10 cellular contexts compared by ENCODE assay signal in genomic region chr5:119290607-119291006, GRCh38.
DNase-seq lines count a peak whose midpoint lies in the region; ATAC-seq and TF ChIP-seq lines count a peak whose summit lies in the region.
"Had no signal": no experiment of that assay in that cellular context is flagged by ENCODE, and none has a peak within 500 bp of the region (broad histone marks: within the 10 kb centered on the region; RNA-seq: fewer than 3 reads in every experiment).

No MANE protein-coding gene starts in this region.

- peaks cover 15% of the 10 kb centered on the region for H3K9me3 Mint-ChIP-seq in nephron progenitor cell

- 91% methylated on average over 1 of the region's 2 CpGs; no CpG with 5 or more reads in 1 of the 2 experiments for WGBS in IMR-90 (ENCODE audit: extremely low coverage in 2 of 2, insufficient read length in 1 of 2), 2 experiments

- H3K14ac ChIP-seq in IMR-90 (replicated peaks; ENCODE audit: low read depth, low read length) = no peak overlapping the region; the same call in 1 of the 2 replicates

- peaks cover 81% of the 10 kb centered on the region for H3K79me2 ChIP-seq in DND-41 (ENCODE audit: insufficient read depth, low read length)

- no peak overlapping the region for H4K5ac ChIP-seq in IMR-90 (ENCODE audit: low read depth, low read length)

- H3K27ac Mint-ChIP-seq in nephron progenitor cell = peak overlapping the region; percentile 1

- no peak overlapping the region for H2AK9ac ChIP-seq in IMR-90 (replicated peaks; ENCODE audit: low read depth, low read length, poor library complexity)

- no peak overlapping the region for H3K4me2 ChIP-seq in DND-41 (ENCODE audit: insufficient read depth, low read length)
- H3K4me2 ChIP-seq in IMR-90 (ENCODE audit: low read depth, low read length) = no peak overlapping the region

- TF ChIP-seq RAD21 in IMR-90 (IDR thresholded peaks at IDR 0.05; ENCODE audit: low read length) = no peak

- no peak overlapping the region; the same call in 1 of the 2 replicates for H2BK20ac ChIP-seq in IMR-90 (ENCODE audit: low read depth, low read length)

- H2BK120ac ChIP-seq in IMR-90 (ENCODE audit: low read depth, low read length) = no peak overlapping the region

- H4K20me1 ChIP-seq in DND-41 (ENCODE audit: insufficient read depth, low read length) (no peaks in the 10 kb centered on the region), IMR-90 (ENCODE audit: insufficient read depth, low read length) (no peaks in the 10 kb centered on the region)

- H3K27me3 Mint-ChIP-seq in nephron progenitor cell (ENCODE audit: low read depth, poor library complexity) = peaks cover 2% of the 10 kb centered on the region

- H3K4me3 ChIP-seq in DND-41 (ENCODE audit: low read depth in 1 of 2, low read length in 2 of 2) (no peak overlapping the region), IMR-90 (ENCODE audit: insufficient read depth, low read depth, low read length) (no peak overlapping the region), ascending aorta (no peak overlapping the region)

- H2AFZ ChIP-seq in DND-41 (ENCODE audit: low read depth, low read length) (no peak overlapping the region), IMR-90 (replicated peaks; ENCODE audit: low read length, poor library complexity) (no peak overlapping the region)

- H3K27me3 ChIP-seq in DND-41 (ENCODE audit: insufficient read depth, low read length, poor library complexity) (no peaks in the 10 kb centered on the region), IMR-90 (ENCODE audit: control insufficient read depth, insufficient read depth, low read length) (no peaks in the 10 kb centered on the region), ascending aorta (no peaks in the 10 kb centered on the region)
- H3K27me3 ChIP-seq: Peyer's patch had no signal

- peaks cover 17 to 30% of the 10 kb centered on the region in 2 experiments; a peak in 3 of 4 replicates for H3K79me1 ChIP-seq in IMR-90 (ENCODE audit: low read depth in 1 of 2, low read length in 2 of 2)

- no peak overlapping the region for H4K8ac ChIP-seq in IMR-90 (ENCODE audit: low read depth in 2 of 2, low read length in 2 of 2)

- TF ChIP-seq CTCF in DND-41 (IDR thresholded peaks at IDR 0.05; ENCODE audit: borderline replicate concordance, extremely low read depth, low read length, poor library complexity, severe bottlenecking) = no peak
- TF ChIP-seq CTCF in IMR-90 (conservative IDR thresholded peaks at IDR 0.05; ENCODE audit: low read depth, low read length) = no peak
- no peak for TF ChIP-seq CTCF in ascending aorta (IDR thresholded peaks at IDR 0.05)
- TF ChIP-seq CTCF in nephron progenitor cell (IDR thresholded peaks at IDR 0.05) = no peak

- CTCF ChIA-PET in IMR-90 (lab: Yijun Ruan, JAX) = no interaction called here

- H2BK5ac ChIP-seq in IMR-90 (ENCODE audit: low read depth, low read length, poor library complexity, severe bottlenecking) = no peak overlapping the region

- H3K9me3 ChIP-seq in DND-41 (ENCODE audit: insufficient read depth, low read length, severe bottlenecking) = peaks cover 5% of the 10 kb centered on the region
- no peaks in the 10 kb centered on the region for H3K9me3 ChIP-seq in IMR-90 (ENCODE audit: control insufficient read depth, insufficient read depth, low read length)
- H3K9me3 ChIP-seq in ascending aorta = no peaks in the 10 kb centered on the region
- H3K9me3 ChIP-seq: Peyer's patch had no signal

- POLR2A ChIA-PET in IMR-90 (lab: Charles Lee; ENCODE audit: unreplicated experiment) = no interaction called here

- H3K36me3 ChIP-seq in DND-41 (ENCODE audit: insufficient read depth, low read length) = peaks cover 30% of the 10 kb centered on the region
- no peaks in the 10 kb centered on the region for H3K36me3 ChIP-seq in IMR-90 (ENCODE audit: control insufficient read depth, insufficient read depth, low read length)
- no peaks in the 10 kb centered on the region for H3K36me3 ChIP-seq in ascending aorta
- H3K36me3 ChIP-seq: Peyer's patch had no signal

- peaks cover 7% of the 10 kb centered on the region for H3K36me3 Mint-ChIP-seq in nephron progenitor cell (ENCODE audit: low read depth)

- no peak overlapping the region for H3K4me3 Mint-ChIP-seq in nephron progenitor cell

- H3K27ac ChIP-seq in DND-41 (ENCODE audit: low read length) (peak overlapping the region; percentile 99), IMR-90 (ENCODE audit: insufficient read depth, low read length) (no peak overlapping the region), ascending aorta (peak overlapping the region; percentile 75 to 83)

- peaks cover 5% of the 10 kb centered on the region for H3K9me1 ChIP-seq in IMR-90 (ENCODE audit: insufficient read depth, low read length)

- no peak overlapping the region for H3K18ac ChIP-seq in IMR-90 (ENCODE audit: low read depth, low read length)

- H3K56ac ChIP-seq in IMR-90 (ENCODE audit: extremely low read depth, insufficient read depth, low read length) = no peak overlapping the region

- peaks cover 33% of the 10 kb centered on the region for H3K4me1 Mint-ChIP-seq in nephron progenitor cell

- H2AK5ac ChIP-seq in IMR-90 (ENCODE audit: low read depth, low read length) = peak overlapping the region; percentile 69; the same call in 1 of the 2 replicates

- no peak overlapping the region for H3K4ac ChIP-seq in IMR-90 (ENCODE audit: low read depth, low read length)

- in situ Hi-C loops in IMR-90 (cut with MboI; ENCODE audit: low sequenced_read_pairs) = no loop called here

- BruUV-seq in IMR-90 (replicated peaks; lab: Mats Ljungman, UMichigan) = no TSS peak

- TF ChIP-seq POLR2A in IMR-90 (IDR thresholded peaks at IDR 0.05; ENCODE audit: low read depth, low read length) = no peak

- H3K4me1 ChIP-seq in DND-41 (ENCODE audit: insufficient read depth, low read length) (peaks cover 64% of the 10 kb centered on the region), IMR-90 (ENCODE audit: control insufficient read depth, insufficient read depth, low read length) (peaks cover 11% of the 10 kb centered on the region), ascending aorta (peaks cover 10 to 49% of the 10 kb centered on the region in 2 donors)

- no peak overlapping the region for H3K23ac ChIP-seq in IMR-90 (ENCODE audit: low read depth, low read length)

- DNase-seq in DND-41 (no peak), IMR-90 (no peak), ascending aorta (ENCODE audit: low spot score in 2 of 2) (no peak), nephron progenitor cell (no peak), left ventricle myocardium superior (no peak), NCI-H524 (lab: John Stamatoyannopoulos, UW) (no peak)
- DNase-seq: Caco-2; stimulated activated CD4-positive, alpha-beta T cell treated with anti-CD3 and anti-CD28 coated beads, Interleukin-2, amount 100 ng/mL, for 48 hours had no signal

- H3K9ac ChIP-seq in DND-41 (ENCODE audit: low read depth, low read length) (no peak overlapping the region; the same call in 1 of the 2 replicates), IMR-90 (ENCODE audit: low read depth, low read length) (no peak overlapping the region)

- ATAC-seq in DND-41 (ENCODE audit: insufficient read depth, low read depth) (no peak), IMR-90 (ENCODE audit: low read depth) (no peak), left ventricle myocardium superior (no peak), HG02571 (IDR thresholded peaks at IDR 0.05; ENCODE audit: unreplicated experiment) (no peak)

- dilution Hi-C loops in IMR-90 (cut with HindIII; ENCODE audit: low sequenced_read_pairs, unreplicated experiment) = no loop called here

- H2BK15ac ChIP-seq in IMR-90 (ENCODE audit: low read depth, low read length) = no peak overlapping the region

- no peak overlapping the region; the same call in 1 of the 2 replicates for H4K91ac ChIP-seq in IMR-90 (ENCODE audit: insufficient read depth, low read depth, low read length)

- intact Hi-C loops in IMR-90 (cut with micrococcal nuclease) = no loop called here
- intact Hi-C loops in ascending aorta (cut with DNase I) = loop anchor here (2.0 kb wide), 1 partner anchor 22 kb away; no protein-coding TSS in a partner anchor
- intact Hi-C loops in left ventricle myocardium superior (cut with micrococcal nuclease) = no loop called here

TF ChIP-seq in IMR-90, 13 proteins besides CTCF, POLR2A, EP300 and RAD21:
- TF ChIP-seq SMC3 (IDR thresholded peaks at IDR 0.05; ENCODE audit: low read depth, low read length) (no peak), RCOR1 (IDR thresholded peaks at IDR 0.05; ENCODE audit: insufficient replicate concordance, low read length) (no peak), RFX5 (IDR thresholded peaks at IDR 0.05; ENCODE audit: low read depth, low read length) (no peak), BHLHE40 (IDR thresholded peaks at IDR 0.05; ENCODE audit: low read depth, low read length) (no peak)
